In the genomic region with DNA sequence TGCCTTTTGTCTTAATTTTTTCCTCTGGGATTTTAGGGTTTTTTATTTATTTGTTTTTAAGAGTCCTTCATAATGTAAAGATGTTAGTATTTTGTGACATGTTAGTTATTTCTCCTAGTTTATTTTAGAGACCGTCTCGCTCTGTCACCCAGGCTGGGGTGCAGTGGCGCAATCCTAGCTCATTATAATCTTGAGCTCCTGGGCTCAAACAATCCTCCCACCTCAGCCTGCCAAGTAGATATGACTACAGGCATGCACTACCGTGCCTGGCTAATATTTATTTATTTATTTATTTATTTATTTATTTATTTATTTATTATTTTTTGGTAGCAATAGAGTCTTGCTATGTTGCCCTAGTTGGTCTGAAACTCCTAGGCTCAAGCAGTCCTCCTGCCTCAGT, we compare ENCODE assay signal across 1 cellular context.
TF ChIP-seq lines count a peak whose summit lies in the region.

No MANE protein-coding gene starts in this region.

TF ChIP-seq in HepG2, 621 proteins besides CTCF, POLR2A, EP300 and RAD21:
- TF ChIP-seq RXRA (CRISPR knock-in tag; IDR thresholded peaks at IDR 0.05), result no peak
- no peak for TF ChIP-seq HOXA3 (CRISPR knock-in tag; IDR thresholded peaks at IDR 0.05)
- TF ChIP-seq CEBPB (IDR thresholded peaks at IDR 0.05; ENCODE audit: borderline replicate concordance, low read depth, low read length), result peak; percentile 20; the same call in 1 of the 2 replicates
- TF ChIP-seq ZNF350 (CRISPR knock-in tag; IDR thresholded peaks at IDR 0.05; ENCODE audit: borderline replicate concordance, low read depth), result no peak
